In the genomic region with DNA sequence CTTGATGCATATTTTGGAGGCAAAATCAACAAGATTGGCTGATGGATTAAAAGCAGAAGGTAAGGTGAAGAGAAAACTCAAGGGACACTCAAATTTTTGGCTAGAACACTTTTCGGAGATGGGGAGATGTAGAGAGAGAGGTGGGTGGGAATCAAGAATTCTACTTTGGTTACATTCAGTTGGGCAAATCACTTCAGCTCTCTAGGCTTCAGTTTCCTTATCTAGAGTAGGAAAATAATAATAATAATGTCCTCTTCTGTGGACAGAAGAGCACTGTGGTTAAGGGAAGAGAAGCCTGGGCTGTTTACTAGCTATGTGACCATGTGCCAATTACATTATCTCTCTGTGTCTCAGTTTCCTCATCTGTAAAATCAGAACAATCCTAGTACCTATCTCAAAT, we compare ENCODE assay signal across 1 cellular context.
TF ChIP-seq lines count a peak whose summit lies in the region.

No MANE protein-coding gene starts in this region.

TF ChIP-seq in HepG2, 621 proteins besides CTCF, POLR2A, EP300 and RAD21 (continued from another document):
- TF ChIP-seq, protein P1, sequence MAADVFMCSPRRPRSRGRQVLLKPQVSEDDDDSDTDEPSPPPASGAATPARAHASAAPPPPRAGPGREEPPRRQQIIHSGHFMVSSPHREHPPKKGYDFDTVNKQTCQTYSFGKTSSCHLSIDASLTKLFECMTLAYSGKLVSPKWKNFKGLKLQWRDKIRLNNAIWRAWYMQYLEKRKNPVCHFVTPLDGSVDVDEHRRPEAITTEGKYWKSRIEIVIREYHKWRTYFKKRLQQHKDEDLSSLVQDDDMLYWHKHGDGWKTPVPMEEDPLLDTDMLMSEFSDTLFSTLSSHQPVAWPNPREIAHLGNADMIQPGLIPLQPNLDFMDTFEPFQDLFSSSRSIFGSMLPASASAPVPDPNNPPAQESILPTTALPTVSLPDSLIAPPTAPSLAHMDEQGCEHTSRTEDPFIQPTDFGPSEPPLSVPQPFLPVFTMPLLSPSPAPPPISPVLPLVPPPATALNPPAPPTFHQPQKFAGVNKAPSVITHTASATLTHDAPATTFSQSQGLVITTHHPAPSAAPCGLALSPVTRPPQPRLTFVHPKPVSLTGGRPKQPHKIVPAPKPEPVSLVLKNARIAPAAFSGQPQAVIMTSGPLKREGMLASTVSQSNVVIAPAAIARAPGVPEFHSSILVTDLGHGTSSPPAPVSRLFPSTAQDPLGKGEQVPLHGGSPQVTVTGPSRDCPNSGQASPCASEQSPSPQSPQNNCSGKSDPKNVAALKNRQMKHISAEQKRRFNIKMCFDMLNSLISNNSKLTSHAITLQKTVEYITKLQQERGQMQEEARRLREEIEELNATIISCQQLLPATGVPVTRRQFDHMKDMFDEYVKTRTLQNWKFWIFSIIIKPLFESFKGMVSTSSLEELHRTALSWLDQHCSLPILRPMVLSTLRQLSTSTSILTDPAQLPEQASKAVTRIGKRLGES (CRISPR knock-in tag; IDR thresholded peaks at IDR 0.05; ENCODE audit: borderline replicate concordance) = 0 out of 2 replicates have a peak, but pooled peaks have one; percentile 41
- TF ChIP-seq YEATS4 (CRISPR knock-in tag; IDR thresholded peaks at IDR 0.05; ENCODE audit: borderline replicate concordance) (peak; percentile 36; the same call in 1 of the 2 replicates), ARNT2 (CRISPR knock-in tag; IDR thresholded peaks at IDR 0.05; ENCODE audit: low read depth) (no peak)
